Comparison of ENCODE assay signal across 15 cellular contexts in the genomic region with DNA sequence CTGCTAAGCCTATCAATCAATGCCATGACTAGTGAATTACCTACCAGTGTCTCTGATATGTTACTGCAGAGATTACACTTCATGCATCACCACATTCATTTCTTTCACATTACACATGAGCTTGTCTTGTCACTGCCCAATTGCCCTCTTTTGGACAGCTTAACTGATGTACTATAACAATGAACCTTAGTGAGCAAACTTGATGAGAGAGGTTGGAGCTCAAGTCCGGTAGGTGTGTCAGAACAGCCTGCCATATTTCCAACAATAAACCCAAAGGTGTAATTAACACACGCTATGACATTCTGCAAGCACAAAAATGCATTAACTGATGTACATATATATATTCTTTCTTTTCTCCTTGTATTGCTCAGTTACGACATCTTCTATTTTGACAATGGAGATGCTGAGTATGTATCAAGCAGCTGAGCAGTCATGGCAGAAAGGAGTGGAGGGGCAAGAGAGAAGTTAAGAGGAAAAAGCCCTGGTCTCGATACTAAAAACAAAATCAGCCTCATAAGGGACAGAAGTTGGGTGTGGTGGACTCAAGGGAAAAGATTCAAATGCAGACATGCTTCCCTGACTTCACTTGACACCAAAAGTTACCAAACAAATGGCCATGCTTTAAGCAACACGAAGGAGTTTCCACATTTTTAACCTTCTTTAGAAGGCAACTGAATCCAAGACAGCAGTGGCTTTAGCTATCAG.
DNase-seq lines count a peak whose midpoint lies in the region; ATAC-seq and TF ChIP-seq lines count a peak whose summit lies in the region.
"Had no signal": no experiment of that assay in that cellular context is flagged by ENCODE, and none has a peak within 500 bp of the region (broad histone marks: within the 10 kb centered on the region; RNA-seq: fewer than 3 reads in every experiment).

No MANE protein-coding gene starts in this region.

- no peak for DNase-seq in activated naive CD4-positive, alpha-beta T cell treated with anti-CD3 and anti-CD28 coated beads, Interleukin-2, amount 10 ng/mL, durations not matched to agents 7 days and 5 days
- DNase-seq in activated naive CD4-positive, alpha-beta T cell treated with Interleukin-2 at 50 U/mL for 16 hours: no peak
- DNase-seq in activated B cell treated with CpG ODN at 0.5 μM for 24 hours (no peak), immature natural killer cell (no peak), SIG-M5 (lab: John Stamatoyannopoulos, UW) (no peak), NCI-H1930 (lab: John Stamatoyannopoulos, UW) (no peak), GM19238 (ENCODE audit: insufficient read length, low spot score) (no peak)
- DNase-seq in stimulated activated naive B cell treated with anti-CD40 and anti-IgM and Interleukin-4, amounts not matched to agents 10 μg/mL and 1 μg/mL and 100 μg/mL, for 72 hours: no peak
- DNase-seq: aorta, cortex of kidney, glutamatergic neuron, islet precursor cell, ovary, uterus had no signal

- no peaks in the 10 kb centered on the region for H3K27me3 Mint-ChIP-seq in activated naive CD4-positive, alpha-beta T cell treated with anti-CD3 and anti-CD28 coated beads, Interleukin-2, amount 10 ng/mL, durations not matched to agents 7 days and 5 days
- H3K27me3 Mint-ChIP-seq in activated B cell treated with CpG ODN at 0.5 μM for 24 hours: no peaks in the 10 kb centered on the region
- peaks cover 0 to 1% (median 0%) of the 10 kb centered on the region in 3 donors for H3K27me3 Mint-ChIP-seq in immature natural killer cell (ENCODE audit: low read depth in 3 of 3)
- H3K27me3 Mint-ChIP-seq in stimulated activated naive B cell treated with anti-CD40 and anti-IgM and Interleukin-4, amounts not matched to agents 10 μg/mL and 1 μg/mL and 100 μg/mL, for 72 hours: no peaks in the 10 kb centered on the region

- ATAC-seq in activated B cell treated with CpG ODN at 0.5 μM for 24 hours (ENCODE audit: low read depth): peak; percentile 67
- peak; percentile 42 to 51 for ATAC-seq in stimulated activated naive B cell treated with anti-CD40 and anti-IgM and Interleukin-4, amounts not matched to agents 10 μg/mL and 1 μg/mL and 100 μg/mL, for 72 hours (replicated peaks)
- ATAC-seq: esophagus mucosa had no signal

- CTCF ChIA-PET in activated naive CD4-positive, alpha-beta T cell treated with anti-CD3 and anti-CD28 coated beads, Interleukin-2, amount 10 ng/mL, durations not matched to agents 7 days and 5 days (lab: Charles Lee): interaction anchor here (1.2 kb wide), 1 partner anchor 24 kb away, joined by 3 read pairs; no protein-coding TSS in a partner anchor
- CTCF ChIA-PET in activated B cell treated with CpG ODN at 0.5 μM for 24 hours (lab: Charles Lee): no interaction called here

- no peak overlapping the region for H3K4me3 Mint-ChIP-seq in activated naive CD4-positive, alpha-beta T cell treated with anti-CD3 and anti-CD28 coated beads, Interleukin-2, amount 10 ng/mL, durations not matched to agents 7 days and 5 days
- H3K4me3 Mint-ChIP-seq in activated B cell treated with CpG ODN at 0.5 μM for 24 hours (peak overlapping the region; percentile 45), immature natural killer cell (no peak overlapping the region)
- H3K4me3 Mint-ChIP-seq in stimulated activated naive B cell treated with anti-CD40 and anti-IgM and Interleukin-4, amounts not matched to agents 10 μg/mL and 1 μg/mL and 100 μg/mL, for 72 hours: peak overlapping the region in 1 of 2 donors; percentile 70

- H3K27ac Mint-ChIP-seq in activated naive CD4-positive, alpha-beta T cell treated with anti-CD3 and anti-CD28 coated beads, Interleukin-2, amount 10 ng/mL, durations not matched to agents 7 days and 5 days: peak overlapping the region; percentile 58
- peak overlapping the region; percentile 82 for H3K27ac Mint-ChIP-seq in activated B cell treated with CpG ODN at 0.5 μM for 24 hours
- peak overlapping the region in 5 of 6 donors; percentile 48 to 70 (median 61) for H3K27ac Mint-ChIP-seq in immature natural killer cell
- peak overlapping the region; percentile 63 for H3K27ac Mint-ChIP-seq in stimulated activated naive B cell treated with anti-CD40 and anti-IgM and Interleukin-4, amounts not matched to agents 10 μg/mL and 1 μg/mL and 100 μg/mL, for 72 hours

- peaks cover 80% of the 10 kb centered on the region for H3K4me1 Mint-ChIP-seq in activated naive CD4-positive, alpha-beta T cell treated with anti-CD3 and anti-CD28 coated beads, Interleukin-2, amount 10 ng/mL, durations not matched to agents 7 days and 5 days
- peaks cover 86% of the 10 kb centered on the region for H3K4me1 Mint-ChIP-seq in activated B cell treated with CpG ODN at 0.5 μM for 24 hours
- H3K4me1 Mint-ChIP-seq in immature natural killer cell: peaks cover 54 to 79% of the 10 kb centered on the region in 2 donors
- peaks cover 55 to 70% of the 10 kb centered on the region in 2 donors for H3K4me1 Mint-ChIP-seq in stimulated activated naive B cell treated with anti-CD40 and anti-IgM and Interleukin-4, amounts not matched to agents 10 μg/mL and 1 μg/mL and 100 μg/mL, for 72 hours

- intact Hi-C loops in activated B cell treated with CpG ODN at 0.5 μM for 24 hours (cut with micrococcal nuclease): loop anchor here (2.0 to 5.0 kb wide), 2 partner anchors 15 to 33 kb away; no protein-coding TSS in a partner anchor

- peaks cover 87% of the 10 kb centered on the region for H3K36me3 Mint-ChIP-seq in activated naive CD4-positive, alpha-beta T cell treated with anti-CD3 and anti-CD28 coated beads, Interleukin-2, amount 10 ng/mL, durations not matched to agents 7 days and 5 days
- H3K36me3 Mint-ChIP-seq in activated B cell treated with CpG ODN at 0.5 μM for 24 hours (ENCODE audit: low read depth): peaks cover 99% of the 10 kb centered on the region
- H3K36me3 Mint-ChIP-seq in immature natural killer cell: peaks cover 9 to 26% (median 25%) of the 10 kb centered on the region in 3 donors
- H3K36me3 Mint-ChIP-seq in stimulated activated naive B cell treated with anti-CD40 and anti-IgM and Interleukin-4, amounts not matched to agents 10 μg/mL and 1 μg/mL and 100 μg/mL, for 72 hours: peaks cover 47 to 67% of the 10 kb centered on the region in 2 donors

- POLR2A ChIA-PET in activated B cell treated with CpG ODN at 0.5 μM for 24 hours (lab: Charles Lee): interaction anchor here (0.7 to 9.2 kb wide), 8 partner anchors 10 to 64 kb away, joined by 3 to 82 read pairs (median 3); no protein-coding TSS in a partner anchor

- no peaks in the 10 kb centered on the region for H3K9me3 Mint-ChIP-seq in activated naive CD4-positive, alpha-beta T cell treated with anti-CD3 and anti-CD28 coated beads, Interleukin-2, amount 10 ng/mL, durations not matched to agents 7 days and 5 days
- H3K9me3 Mint-ChIP-seq in activated B cell treated with CpG ODN at 0.5 μM for 24 hours (no peaks in the 10 kb centered on the region), immature natural killer cell (no peaks in the 10 kb centered on the region)
- no peaks in the 10 kb centered on the region for H3K9me3 Mint-ChIP-seq in stimulated activated naive B cell treated with anti-CD40 and anti-IgM and Interleukin-4, amounts not matched to agents 10 μg/mL and 1 μg/mL and 100 μg/mL, for 72 hours

- no peak for TF ChIP-seq CTCF in activated B cell treated with CpG ODN at 0.5 μM for 24 hours (IDR thresholded peaks at IDR 0.05)
